17 cellular contexts compared by ENCODE assay signal in genomic region chr11:44600261-44600660, GRCh38. TPM values are rescaled to one million over a fixed set of nuclear protein-coding genes. Genes with fewer than 3 reads are reported as not detected.
DNase-seq lines count a peak whose midpoint lies in the region; ATAC-seq lines count a peak whose summit lies in the region.
"Had no signal": no experiment of that assay in that cellular context is flagged by ENCODE, and none has a peak within 500 bp of the region (broad histone marks: within the 10 kb centered on the region; RNA-seq: fewer than 3 reads in every experiment).

No MANE protein-coding gene starts in this region.

- no peaks in the 10 kb centered on the region for H3K9me3 Mint-ChIP-seq in T-helper 1 cell treated with Interleukin-12 subunit alpha and Interleukin-12 subunit beta and Interleukin-4 antibody, amounts not matched to agents 30 μg/mL and 1 μg/mL, for 36 hours
- H3K9me3 Mint-ChIP-seq in stimulated activated effector memory CD8-positive, alpha-beta T cell treated with anti-CD3 and anti-CD28 coated beads, Interleukin-12 subunit alpha, Interleukin-12 subunit beta, amount 100 ng/mL, for 72 hours, result no peaks in the 10 kb centered on the region

- peaks cover 72% of the 10 kb centered on the region for H3K4me1 ChIP-seq in SJCRH30
- H3K4me1 ChIP-seq in duodenal mucosa (ENCODE audit: control insufficient read depth in 1 of 2, insufficient read depth in 2 of 2, low read length in 2 of 2), result peaks cover 62 to 64% of the 10 kb centered on the region in 2 donors

- H3K36me3 ChIP-seq in SJCRH30 (peaks cover 24% of the 10 kb centered on the region), duodenal mucosa (ENCODE audit: control insufficient read depth in 1 of 2, insufficient read depth in 2 of 2, low read length in 2 of 2) (peaks cover 6 to 19% of the 10 kb centered on the region in 2 donors)
- H3K36me3 ChIP-seq: cardiac muscle cell, transverse colon had no signal

- peak overlapping the region; percentile 52 to 55 for H3K9ac ChIP-seq in duodenal mucosa (ENCODE audit: low read depth in 1 of 2, low read length in 2 of 2)

- no peaks in the 10 kb centered on the region for H3K27me3 Mint-ChIP-seq in T-helper 1 cell treated with Interleukin-12 subunit alpha and Interleukin-12 subunit beta and Interleukin-4 antibody, amounts not matched to agents 30 μg/mL and 1 μg/mL, for 36 hours (ENCODE audit: low read depth)

- no peaks in the 10 kb centered on the region for H3K27me3 ChIP-seq in SJCRH30
- H3K27me3 ChIP-seq in duodenal mucosa (ENCODE audit: control insufficient read depth in 1 of 2, insufficient read depth in 2 of 2, low read length in 2 of 2), result no peaks in the 10 kb centered on the region
- H3K27me3 ChIP-seq: cardiac muscle cell, right lobe of liver, transverse colon had no signal

- H3K9me3 ChIP-seq in SJCRH30 (replicated peaks) (no peaks in the 10 kb centered on the region), duodenal mucosa (ENCODE audit: control insufficient read depth in 1 of 2, low read length in 2 of 2) (no peaks in the 10 kb centered on the region)
- H3K9me3 ChIP-seq: right lobe of liver, transverse colon had no signal

- ATAC-seq in stimulated activated effector memory CD8-positive, alpha-beta T cell treated with anti-CD3 and anti-CD28 coated beads, Interleukin-12 subunit alpha, Interleukin-12 subunit beta, amount 100 ng/mL, for 72 hours, result no peak
- ATAC-seq: right lobe of liver had no signal

- H3K4me3 Mint-ChIP-seq in T-helper 1 cell treated with Interleukin-12 subunit alpha and Interleukin-12 subunit beta and Interleukin-4 antibody, amounts not matched to agents 30 μg/mL and 1 μg/mL, for 36 hours, result no peak overlapping the region
- H3K4me3 Mint-ChIP-seq in stimulated activated effector memory CD8-positive, alpha-beta T cell treated with anti-CD3 and anti-CD28 coated beads, Interleukin-12 subunit alpha, Interleukin-12 subunit beta, amount 100 ng/mL, for 72 hours, result no peak overlapping the region

- peak overlapping the region; percentile 55 for H3K27ac Mint-ChIP-seq in T-helper 1 cell treated with Interleukin-12 subunit alpha and Interleukin-12 subunit beta and Interleukin-4 antibody, amounts not matched to agents 30 μg/mL and 1 μg/mL, for 36 hours
- H3K27ac Mint-ChIP-seq in stimulated activated effector memory CD8-positive, alpha-beta T cell treated with anti-CD3 and anti-CD28 coated beads, Interleukin-12 subunit alpha, Interleukin-12 subunit beta, amount 100 ng/mL, for 72 hours, result peak overlapping the region; percentile 80

- H3K4me3 ChIP-seq in SJCRH30 (no peak overlapping the region), duodenal mucosa (ENCODE audit: low read depth in 1 of 2, low read length in 2 of 2) (no peak overlapping the region)
- H3K4me3 ChIP-seq: cardiac muscle cell, right lobe of liver, transverse colon had no signal

- H3K27ac ChIP-seq in SJCRH30 (peak overlapping the region; percentile 87), duodenal mucosa (ENCODE audit: low read depth, low read length) (no peak overlapping the region)
- H3K27ac ChIP-seq: 22Rv1, C4-2B, cardiac muscle cell, right lobe of liver had no signal

- peaks cover 36% of the 10 kb centered on the region for H3K36me3 Mint-ChIP-seq in T-helper 1 cell treated with Interleukin-12 subunit alpha and Interleukin-12 subunit beta and Interleukin-4 antibody, amounts not matched to agents 30 μg/mL and 1 μg/mL, for 36 hours (ENCODE audit: low read depth)
- peaks cover 96% of the 10 kb centered on the region for H3K36me3 Mint-ChIP-seq in stimulated activated effector memory CD8-positive, alpha-beta T cell treated with anti-CD3 and anti-CD28 coated beads, Interleukin-12 subunit alpha, Interleukin-12 subunit beta, amount 100 ng/mL, for 72 hours

- DNase-seq in T-helper 1 cell (no peak), SJCRH30 (peak in 1 of 2 experiments; percentile 59), NCI-H524 (lab: John Stamatoyannopoulos, UW) (no peak), GM03348 (ENCODE audit: low spot score) (no peak)
- DNase-seq in stimulated activated effector memory CD8-positive, alpha-beta T cell treated with anti-CD3 and anti-CD28 coated beads, Interleukin-12 subunit alpha, Interleukin-12 subunit beta, amount 100 ng/mL, for 72 hours (ENCODE audit: low spot score in 2 of 2), result no peak
- DNase-seq in stimulated activated naive CD4-positive, alpha-beta T cell treated with Interleukin-2 at 50 U/mL for 16 hours (lab: John Stamatoyannopoulos, UW), result no peak
- DNase-seq: activated CD8-positive, alpha-beta memory T cell treated with anti-CD3 and anti-CD28 coated beads, Interleukin-2, amount 50 U/mL, for 48 hours; effector memory CD4-positive, alpha-beta T cell; midbrain; NCI-H748 treated with DMSO at 0.1 percent for 48 hours; right lobe of liver; transverse colon had no signal

- H3K4me1 Mint-ChIP-seq in T-helper 1 cell treated with Interleukin-12 subunit alpha and Interleukin-12 subunit beta and Interleukin-4 antibody, amounts not matched to agents 30 μg/mL and 1 μg/mL, for 36 hours (ENCODE audit: low read depth), result peaks cover 43% of the 10 kb centered on the region
- H3K4me1 Mint-ChIP-seq in stimulated activated effector memory CD8-positive, alpha-beta T cell treated with anti-CD3 and anti-CD28 coated beads, Interleukin-12 subunit alpha, Interleukin-12 subunit beta, amount 100 ng/mL, for 72 hours, result peaks cover 62% of the 10 kb centered on the region

RNA-seq across cellular contexts. Expression of gene CD82, which starts 34.8 kb away (rescaled TPM):
- total RNA-seq in SJCRH30 (2014; rRNA removed; shearing (Covaris generic)), result 81.8 and 90.6 TPM in 2 replicates
